ENCODE assay signal across 35 cellular contexts in genomic region chr6:109920911-109921310, GRCh38. TPM values are rescaled to one million over a fixed set of nuclear protein-coding genes. Genes with fewer than 3 reads are reported as not detected.
"Had no signal": no experiment of that assay in that cellular context is flagged by ENCODE, and none has a peak within 500 bp of the region (broad histone marks: within the 10 kb centered on the region; RNA-seq: fewer than 3 reads in every experiment).

No MANE protein-coding gene starts in this region.

- H3K4me3 ChIP-seq: ascending aorta, breast epithelium, cardiac muscle cell, colonic mucosa, dorsolateral prefrontal cortex, esophagus squamous epithelium, gastroesophageal sphincter, heart right ventricle had no signal

- H3K27me3 ChIP-seq: ascending aorta, breast epithelium, cardiac muscle cell, colonic mucosa, esophagus squamous epithelium had no signal

- H3K4me1 ChIP-seq: ascending aorta, breast epithelium, colonic mucosa, gastroesophageal sphincter, heart right ventricle had no signal

- ATAC-seq: activated CD4-positive, alpha-beta T cell treated with anti-CD3 and anti-CD28 coated beads for 36 hours; activated naive CD4-positive, alpha-beta T cell treated with anti-CD3 and anti-CD28 coated beads, Interleukin-2, amount 50 U/mL, for 72 hours; activated T-cell treated with anti-CD3 and anti-CD28 coated beads, Interleukin-2, amount 50 U/mL, for 72 hours; gastroesophageal sphincter; heart right ventricle; T-helper 17 cell had no signal

- H3K36me3 ChIP-seq: ascending aorta, breast epithelium, cardiac muscle cell, colonic mucosa, esophagus squamous epithelium, gastroesophageal sphincter, heart right ventricle had no signal

- DNase-seq: activated CD4-positive, alpha-beta memory T cell treated with anti-CD3 and anti-CD28 coated beads, Interleukin-2, amount 10 ng/mL, durations not matched to agents 7 days and 5 days; activated CD4-positive, alpha-beta T cell treated with anti-CD3 and anti-CD28 coated beads for 36 hours; activated CD4-positive, alpha-beta T cell treated with anti-CD3 and anti-CD28 coated beads, Interleukin-2, amount 10 ng/mL, durations not matched to agents 24 days and 14 days; activated CD4-positive, CD25-positive, alpha-beta regulatory T cell; activated CD4-positive, CD25-positive, alpha-beta regulatory T cell treated with anti-CD3 and anti-CD28 coated beads, Interleukin-2, amount 50 U/mL, for 72 hours; activated CD8-positive, alpha-beta memory T cell treated with anti-CD3 and anti-CD28 coated beads, Interleukin-2, amount 50 U/mL, for 48 hours; activated gamma-delta T cell; activated naive CD4-positive, alpha-beta T cell; activated naive CD4-positive, alpha-beta T cell treated with anti-CD3 and anti-CD28 coated beads, Interleukin-2, amount 10 ng/mL, durations not matched to agents 7 days and 5 days; activated naive CD8-positive, alpha-beta T cell treated with anti-CD3 and anti-CD28 coated beads, Interleukin-2, amount 10 ng/mL, durations not matched to agents 7 days and 5 days; activated T-cell treated with anti-CD3 and anti-CD28 coated beads for 4 hours; activated T-cell treated with anti-CD3 and anti-CD28 coated beads, Interleukin-2, amount 50 U/mL, for 24 hours; activated T-cell treated with anti-CD3 and anti-CD28 coated beads, Interleukin-2, amount 50 U/mL, for 72 hours; central memory CD4-positive, alpha-beta T cell; cerebellar nuclear complex; colonic mucosa; dorsolateral prefrontal cortex; effector memory CD4-positive, alpha-beta T cell; endodermal cell; esophagus squamous epithelium; foreskin melanocyte; heart right ventricle; T-helper 1 cell; T-helper 17 cell; T1000 had no signal

- H3K27ac ChIP-seq: ascending aorta, breast epithelium, cardiac muscle cell, colonic mucosa, dorsolateral prefrontal cortex, epithelial cell of prostate, esophagus squamous epithelium, gastroesophageal sphincter, heart right ventricle had no signal

- H3K9me3 ChIP-seq: ascending aorta, breast epithelium, colonic mucosa, esophagus squamous epithelium, gastroesophageal sphincter, heart right ventricle had no signal

RNA-seq across cellular contexts. Expression of gene GPR6, which starts 57.2 kb away (rescaled TPM):
- total RNA-seq: activated CD4-positive, alpha-beta memory T cell treated with anti-CD3 and anti-CD28 coated beads, Interleukin-2, amount 10 ng/mL, durations not matched to agents 7 days and 5 days; activated CD4-positive, alpha-beta T cell treated with anti-CD3 and anti-CD28 coated beads for 36 hours; activated CD4-positive, alpha-beta T cell treated with anti-CD3 and anti-CD28 coated beads, Interleukin-2, amount 10 ng/mL, durations not matched to agents 24 days and 14 days; activated naive CD4-positive, alpha-beta T cell treated with anti-CD3 and anti-CD28 coated beads, Interleukin-2, amount 50 U/mL, for 72 hours; activated naive CD8-positive, alpha-beta T cell treated with anti-CD3 and anti-CD28 coated beads, Interleukin-2, amount 10 ng/mL, durations not matched to agents 7 days and 5 days; activated T-cell treated with anti-CD3 and anti-CD28 coated beads, Interleukin-2, amount 50 U/mL, for 72 hours; ascending aorta; cardiac muscle cell; colonic mucosa; esophagus squamous epithelium; fibroblast of lung; fibroblast of villous mesenchyme; gastroesophageal sphincter; glomerular endothelial cell; heart right ventricle; T-helper 17 cell had no signal
- polyA plus RNA-seq: cardiac muscle cell, esophagus, fibroblast of lung, heart right ventricle had no signal
